18 cellular contexts compared by ENCODE assay signal in the genomic region with DNA sequence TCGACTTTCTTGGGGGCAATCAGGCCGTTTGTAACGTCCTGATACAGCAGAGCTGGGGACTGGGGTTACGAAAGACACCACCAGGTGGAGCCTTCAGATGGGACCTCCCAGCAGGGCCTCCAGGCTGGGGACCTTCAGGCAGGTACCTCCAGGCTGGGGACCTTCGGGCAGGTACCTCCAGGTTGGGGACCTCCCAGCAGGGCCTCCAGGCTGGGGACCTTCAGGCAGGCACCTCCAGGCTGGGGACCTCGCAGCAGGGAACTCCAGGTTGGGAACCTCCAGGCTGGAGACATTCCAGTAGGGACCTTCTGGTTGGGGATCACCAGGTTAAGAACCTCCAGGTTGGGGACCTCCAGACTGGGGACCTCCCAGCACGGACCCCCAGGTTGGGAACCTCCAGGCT. TPM values are rescaled to one million over a fixed set of nuclear protein-coding genes. Genes with fewer than 3 reads are reported as not detected.
A peak's percentile ranks its signal among the peaks of the same experiment; 100 is the strongest.
DNase-seq lines count a peak whose midpoint lies in the region; ATAC-seq and TF ChIP-seq lines count a peak whose summit lies in the region.
"Had no signal": no experiment of that assay in that cellular context is flagged by ENCODE, and none has a peak within 500 bp of the region (broad histone marks: within the 10 kb centered on the region; RNA-seq: fewer than 3 reads in every experiment).

No MANE protein-coding gene starts in this region.

- H2AFZ ChIP-seq in PC-3 (ENCODE audit: low read length) = no peak overlapping the region

- H3K36me3 ChIP-seq in PC-3 (ENCODE audit: low read depth, low read length) (peaks cover 2% of the 10 kb centered on the region; the same call in 1 of the 2 replicates), esophagus squamous epithelium (peaks cover 0 to 57% (median 0%) of the 10 kb centered on the region in 3 donors), body of pancreas (replicated peaks in 1 of 2; ENCODE audit: insufficient read depth in 1 of 2, low read depth in 2 of 2) (no peaks in the 10 kb centered on the region)
- H3K36me3 ChIP-seq: cardiac muscle cell, transverse colon had no signal

- peaks cover 3% of the 10 kb centered on the region for H3K9me3 Mint-ChIP-seq in natural killer cell treated with Interleukin-12 subunit alpha and Interleukin-12 subunit beta and Interleukin-15 and Interleukin-18, amount 100 ng/mL, for 72 hours
- H3K9me3 Mint-ChIP-seq in natural killer cell (no peaks in the 10 kb centered on the region), type B pancreatic cell (no peaks in the 10 kb centered on the region), osteocyte (ENCODE audit: unreplicated experiment) (no peaks in the 10 kb centered on the region)
- H3K9me3 Mint-ChIP-seq: activated naive CD4-positive, alpha-beta T cell treated with anti-CD3 and anti-CD28 coated beads, Interleukin-2, amount 50 U/mL, for 72 hours had no signal

- no peak overlapping the region for H3K4me3 ChIP-seq in PC-3 (ENCODE audit: low read length)
- H3K4me3 ChIP-seq in esophagus squamous epithelium = no peak overlapping the region
- H3K4me3 ChIP-seq in body of pancreas = no peak overlapping the region
- H3K4me3 ChIP-seq: cardiac muscle cell, transverse colon had no signal

- peaks cover 2% of the 10 kb centered on the region; the same call in 1 of the 2 replicates for H4K20me1 ChIP-seq in PC-3 (ENCODE audit: low read length)

- no peak overlapping the region for H3K4me2 ChIP-seq in PC-3 (ENCODE audit: low read length)

- H3K27me3 ChIP-seq in PC-3 (ENCODE audit: low read length) (no peaks in the 10 kb centered on the region), esophagus squamous epithelium (no peaks in the 10 kb centered on the region), body of pancreas (no peaks in the 10 kb centered on the region)
- H3K27me3 ChIP-seq: cardiac muscle cell, transverse colon had no signal

- H3K27me3 Mint-ChIP-seq in natural killer cell treated with Interleukin-12 subunit alpha and Interleukin-12 subunit beta and Interleukin-15 and Interleukin-18, amount 100 ng/mL, for 72 hours = no peaks in the 10 kb centered on the region
- H3K27me3 Mint-ChIP-seq in natural killer cell (ENCODE audit: low read depth in 2 of 2) (no peaks in the 10 kb centered on the region), type B pancreatic cell (no peaks in the 10 kb centered on the region), osteocyte (ENCODE audit: unreplicated experiment) (no peaks in the 10 kb centered on the region)

- no peak overlapping the region for H3K9ac ChIP-seq in PC-3 (ENCODE audit: low read length)

- POLR2A ChIA-PET in PC-3 (lab: Charles Lee; ENCODE audit: unreplicated experiment) = no interaction called here

- CTCF ChIA-PET in PC-3 (lab: Charles Lee) = no interaction called here

- intact Hi-C loops in natural killer cell (cut with micrococcal nuclease) (no loop called here), PC-3 (cut with micrococcal nuclease) (no loop called here), esophagus squamous epithelium (cut with DNase I) (no loop called here), body of pancreas (cut with DNase I) (no loop called here)

- no peak overlapping the region for H3K4me3 Mint-ChIP-seq in natural killer cell treated with Interleukin-12 subunit alpha and Interleukin-12 subunit beta and Interleukin-15 and Interleukin-18, amount 100 ng/mL, for 72 hours
- H3K4me3 Mint-ChIP-seq in natural killer cell (no peak overlapping the region), type B pancreatic cell (no peak overlapping the region), osteocyte (ENCODE audit: unreplicated experiment) (no peak overlapping the region)

- H3K9me3 ChIP-seq in PC-3 (ENCODE audit: low read length) = no peaks in the 10 kb centered on the region
- H3K9me3 ChIP-seq in esophagus squamous epithelium = no peaks in the 10 kb centered on the region
- no peaks in the 10 kb centered on the region for H3K9me3 ChIP-seq in body of pancreas
- H3K9me3 ChIP-seq: transverse colon had no signal

- peaks cover 4% of the 10 kb centered on the region for H3K36me3 Mint-ChIP-seq in natural killer cell treated with Interleukin-12 subunit alpha and Interleukin-12 subunit beta and Interleukin-15 and Interleukin-18, amount 100 ng/mL, for 72 hours
- no peaks in the 10 kb centered on the region for H3K36me3 Mint-ChIP-seq in natural killer cell
- peaks cover 8% of the 10 kb centered on the region for H3K36me3 Mint-ChIP-seq in type B pancreatic cell
- H3K36me3 Mint-ChIP-seq in osteocyte (ENCODE audit: unreplicated experiment) = peaks cover 8% of the 10 kb centered on the region

- H3K27ac Mint-ChIP-seq in natural killer cell treated with Interleukin-12 subunit alpha and Interleukin-12 subunit beta and Interleukin-15 and Interleukin-18, amount 100 ng/mL, for 72 hours = no peak overlapping the region
- H3K27ac Mint-ChIP-seq in natural killer cell (no peak overlapping the region), type B pancreatic cell (no peak overlapping the region), osteocyte (ENCODE audit: unreplicated experiment) (no peak overlapping the region)

- DNase-seq in natural killer cell treated with Interleukin-12 subunit alpha and Interleukin-12 subunit beta and Interleukin-15 and Interleukin-18, amount 100 ng/mL, for 72 hours (ENCODE audit: low spot score) = peak; percentile 46
- DNase-seq in natural killer cell = no peak
- DNase-seq in PC-3 = peak; percentile 4
- DNase-seq in esophagus squamous epithelium (lab: John Stamatoyannopoulos, UW) = no peak
- DNase-seq in type B pancreatic cell (ENCODE audit: extremely low spot score, unreplicated experiment) = no peak
- DNase-seq in body of pancreas = no peak
- DNase-seq in osteocyte (ENCODE audit: extremely low spot score, unreplicated experiment) = no peak
- DNase-seq in activated CD8-positive, alpha-beta memory T cell treated with anti-CD3 and anti-CD28 coated beads for 24 hours = no peak
- DNase-seq: DMS79 treated with DMSO at 0.1 percent for 48 hours; glutamatergic neuron; SHP77 treated with DMSO at 0.1 percent for 48 hours; stimulated activated CD4-positive, alpha-beta T cell treated with anti-CD3 and anti-CD28 coated beads, Interleukin-1b, Interleukin-23, amount 100 ng/mL, for 48 hours; stimulated activated CD8-positive, alpha-beta memory T cell treated with anti-CD3 and anti-CD28 coated beads, Interleukin-4, amount 100 ng/mL, for 48 hours; transverse colon had no signal

- H3K4me1 ChIP-seq in PC-3 (ENCODE audit: insufficient read depth, low read length) = no peaks in the 10 kb centered on the region
- no peaks in the 10 kb centered on the region for H3K4me1 ChIP-seq in esophagus squamous epithelium
- peaks cover 35% of the 10 kb centered on the region for H3K4me1 ChIP-seq in body of pancreas
- H3K4me1 ChIP-seq: transverse colon had no signal

- TF ChIP-seq CTCF in natural killer cell (IDR thresholded peaks at IDR 0.05) (no peak), PC-3 (conservative IDR thresholded peaks at IDR 0.05; ENCODE audit: low read depth, low read length) (peak; percentile 49), esophagus squamous epithelium (IDR thresholded peaks at IDR 0.05) (peak in 4 of 6 experiments; percentile 7 to 39 (median 12)), type B pancreatic cell (conservative IDR thresholded peaks at IDR 0.05) (peak; percentile 16), body of pancreas (IDR thresholded peaks at IDR 0.05) (peak in 3 of 7 experiments; percentile 31 to 37 (median 33)), osteocyte (IDR thresholded peaks at IDR 0.05) (no peak)

- no peak for ATAC-seq in natural killer cell treated with Interleukin-12 subunit alpha and Interleukin-12 subunit beta and Interleukin-15 and Interleukin-18, amount 100 ng/mL, for 72 hours
- no peak for ATAC-seq in natural killer cell
- peak; percentile 36; the same call in 1 of the 2 replicates for ATAC-seq in PC-3
- no peak for ATAC-seq in body of pancreas

- H3K27ac ChIP-seq in PC-3 (ENCODE audit: low read length) = no peak overlapping the region
- H3K27ac ChIP-seq in esophagus squamous epithelium = no peak overlapping the region
- H3K27ac ChIP-seq in body of pancreas = no peak overlapping the region
- H3K27ac ChIP-seq: cardiac muscle cell, transverse colon had no signal

- peaks cover 31% of the 10 kb centered on the region for H3K79me2 ChIP-seq in PC-3 (ENCODE audit: low read length)

- H3K4me1 Mint-ChIP-seq in natural killer cell treated with Interleukin-12 subunit alpha and Interleukin-12 subunit beta and Interleukin-15 and Interleukin-18, amount 100 ng/mL, for 72 hours (ENCODE audit: low read depth in 2 of 2) = peaks cover 0 to 10% of the 10 kb centered on the region in 2 donors
- H3K4me1 Mint-ChIP-seq in natural killer cell (peaks cover 6 to 15% of the 10 kb centered on the region in 2 donors), type B pancreatic cell (ENCODE audit: unreplicated experiment) (no peaks in the 10 kb centered on the region), osteocyte (ENCODE audit: unreplicated experiment) (peaks cover 2% of the 10 kb centered on the region)

- no peaks in the 10 kb centered on the region for H3F3A ChIP-seq in PC-3 (ENCODE audit: low read length, unreplicated experiment)

- WGBS in esophagus squamous epithelium, 2 donors = 80% methylated on average over 1 of the region's 7 CpGs; no CpG with 5 or more reads in 1 of the 2 donors
- WGBS in body of pancreas, 2 donors = 0 to 71% methylated on average over 1 to 7 of the region's 7 CpGs

- TF ChIP-seq POLR2A in esophagus squamous epithelium (IDR thresholded peaks at IDR 0.05) (no peak), body of pancreas (IDR thresholded peaks at IDR 0.05) (no peak)

- H3K9me2 ChIP-seq in PC-3 (replicated peaks; ENCODE audit: low read length) = no peaks in the 10 kb centered on the region

- no TSS peak for BruUV-seq in PC-3 (replicated peaks; lab: Mats Ljungman, UMichigan)

RNA-seq across cellular contexts. Expression of a gene that starts 23.5 kb away (rescaled TPM):
- total RNA-seq in natural killer cell treated with Interleukin-12 subunit alpha and Interleukin-12 subunit beta and Interleukin-15 and Interleukin-18, amount 100 ng/mL, for 72 hours = 1 to 10 TPM in 1 of 2 donors, under 1 TPM in 1; 0.89 to 8.1 TPM
- 1 to 10 TPM; 2.3 to 4.5 (median 2.5) TPM for total RNA-seq in natural killer cell
- total RNA-seq in PC-3 (2014; rRNA removed) = 2.0 and 2.7 TPM in 2 replicates
- total RNA-seq in esophagus squamous epithelium = 10 to 100 TPM in 1 of 4 donors, 1 to 10 TPM in 3; 1.1 to 12.8 (median 3.5) TPM
- 1.2 TPM in 2 replicates for total RNA-seq in type B pancreatic cell (ENCODE audit: low replicate concordance)
- total RNA-seq in body of pancreas = 10 to 100 TPM in 1 of 2 donors, 1 to 10 TPM in 1; 8.8 to 11.2 TPM
- 1.9 and 2.8 TPM in 2 replicates for total RNA-seq in osteocyte

RNA-seq across cellular contexts. Expression of a gene that starts 37.9 kb away (rescaled TPM):
- total RNA-seq in natural killer cell treated with Interleukin-12 subunit alpha and Interleukin-12 subunit beta and Interleukin-15 and Interleukin-18, amount 100 ng/mL, for 72 hours = not detected
- total RNA-seq in natural killer cell (not detected), PC-3 (2014; rRNA removed) (not detected in 2 replicates), esophagus squamous epithelium (under 1 TPM in 1 of 4 donors, not detected in 3; 0.76 TPM), type B pancreatic cell (ENCODE audit: low replicate concordance) (13.6 and 15.3 TPM in 2 replicates), body of pancreas (not detected), osteocyte (not detected in 2 replicates)
- total RNA-seq: activated naive CD4-positive, alpha-beta T cell treated with anti-CD3 and anti-CD28 coated beads, Interleukin-2, amount 50 U/mL, for 72 hours; kidney epithelial cell; pulmonary artery endothelial cell had no signal

RNA-seq across cellular contexts. Expression of a gene that starts 45.5 kb away (rescaled TPM):
- 10 to 100 TPM; 17.2 to 19.9 TPM for total RNA-seq in natural killer cell treated with Interleukin-12 subunit alpha and Interleukin-12 subunit beta and Interleukin-15 and Interleukin-18, amount 100 ng/mL, for 72 hours
- total RNA-seq in natural killer cell = 10 to 100 TPM; 33.6 to 38.3 (median 33.6) TPM
- 11.6 and 12.4 TPM in 2 replicates for total RNA-seq in PC-3 (2014; rRNA removed)
- 10 to 100 TPM in 1 of 4 donors, 1 to 10 TPM in 3; 4.0 to 13.0 (median 6.9) TPM for total RNA-seq in esophagus squamous epithelium
- total RNA-seq in type B pancreatic cell (ENCODE audit: low replicate concordance) = 14.8 and 15.4 TPM in 2 replicates
- 10 to 100 TPM in 1 of 2 donors, 1 to 10 TPM in 1; 9.6 to 25.1 TPM for total RNA-seq in body of pancreas
- total RNA-seq in osteocyte = 11.2 and 11.4 TPM in 2 replicates

Comparison
In these comparisons a context has a peak if more than half of its experiments do, and no peak if none do; other contexts are left out.
1. DNase-seq: peak in natural killer cell treated with Interleukin-12 subunit alpha and Interleukin-12 subunit beta and Interleukin-15 and Interleukin-18, amount 100 ng/mL, for 72 hours (single experiment) and PC-3 (single experiment); none in natural killer cell (single experiment), esophagus squamous epithelium (single experiment), type B pancreatic cell (single experiment), body of pancreas (0 of 4), osteocyte (single experiment) and activated CD8-positive, alpha-beta memory T cell treated with anti-CD3 and anti-CD28 coated beads for 24 hours (single experiment).
2. CTCF ChIP-seq: peak in PC-3 (single experiment), esophagus squamous epithelium (4 of 6) and type B pancreatic cell (single experiment); none in natural killer cell (single experiment) and osteocyte (single experiment).